ENCODE assay signal across 15 cellular contexts in the genomic region with DNA sequence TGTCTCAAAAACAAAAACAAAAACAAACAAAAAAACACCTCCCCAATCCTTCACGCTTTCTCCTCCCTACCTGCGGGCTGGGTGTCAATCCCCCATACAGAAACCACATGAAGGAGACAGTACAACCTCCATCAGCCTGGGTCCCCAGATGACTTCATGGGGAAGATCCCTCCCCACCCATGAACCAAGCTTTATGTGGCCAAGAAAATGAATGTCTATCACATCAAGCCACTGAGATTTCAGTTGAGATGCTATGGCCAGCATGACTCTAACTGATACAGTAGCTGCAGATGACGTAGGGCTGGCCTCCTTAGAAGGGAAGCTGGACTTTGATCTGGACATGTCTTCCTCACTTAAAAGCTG. TPM values are rescaled to one million over a fixed set of nuclear protein-coding genes. Genes with fewer than 3 reads are reported as not detected.
A peak's percentile ranks its signal among the peaks of the same experiment; 100 is the strongest.
DNase-seq lines count a peak whose midpoint lies in the region; ATAC-seq, FAIRE-seq and TF ChIP-seq lines count a peak whose summit lies in the region.
"Had no signal": no experiment of that assay in that cellular context is flagged by ENCODE, and none has a peak within 500 bp of the region (broad histone marks: within the 10 kb centered on the region; RNA-seq: fewer than 3 reads in every experiment).

No MANE protein-coding gene starts in this region.

- peak; percentile 37 for DNase-seq in activated CD4-positive, alpha-beta T cell treated with anti-CD3 and anti-CD28 coated beads for 36 hours
- DNase-seq in activated CD4-positive, alpha-beta T cell treated with anti-CD3 and anti-CD28 coated beads for 1 hour, result no peak
- DNase-seq in dorsolateral prefrontal cortex (no peak), urothelium cell line (ENCODE audit: low spot score) (no peak), A673 (ENCODE audit: low spot score) (no peak), lower lobe of right lung (no peak)
- no peak for DNase-seq in stimulated activated effector memory CD8-positive, alpha-beta T cell treated with anti-CD3 and anti-CD28 coated beads, Interleukin-12 subunit alpha, Interleukin-12 subunit beta, amount 100 ng/mL, for 72 hours (ENCODE audit: low spot score in 2 of 2)
- DNase-seq: activated CD4-positive, alpha-beta T cell treated with anti-CD3 and anti-CD28 coated beads for 4 hours; HFFc6 had no signal

- H3K27ac Mint-ChIP-seq in activated CD4-positive, alpha-beta T cell treated with anti-CD3 and anti-CD28 coated beads for 36 hours, result no peak overlapping the region
- no peak overlapping the region for H3K27ac Mint-ChIP-seq in stimulated activated effector memory CD8-positive, alpha-beta T cell treated with anti-CD3 and anti-CD28 coated beads, Interleukin-12 subunit alpha, Interleukin-12 subunit beta, amount 100 ng/mL, for 72 hours
- H3K27ac Mint-ChIP-seq: activated naive CD8-positive, alpha-beta T cell; HFFc6 had no signal

- H3K27me3 ChIP-seq in dorsolateral prefrontal cortex (no peaks in the 10 kb centered on the region), A673 (replicated peaks; ENCODE audit: insufficient read depth, low read depth, low read length, poor library complexity) (no peaks in the 10 kb centered on the region), lower lobe of right lung (ENCODE audit: low read depth) (no peaks in the 10 kb centered on the region)
- H3K27me3 ChIP-seq: upper lobe of left lung had no signal

- no peaks in the 10 kb centered on the region for H3K36me3 Mint-ChIP-seq in activated CD4-positive, alpha-beta T cell treated with anti-CD3 and anti-CD28 coated beads for 36 hours (ENCODE audit: low read depth)
- no peaks in the 10 kb centered on the region for H3K36me3 Mint-ChIP-seq in stimulated activated effector memory CD8-positive, alpha-beta T cell treated with anti-CD3 and anti-CD28 coated beads, Interleukin-12 subunit alpha, Interleukin-12 subunit beta, amount 100 ng/mL, for 72 hours
- H3K36me3 Mint-ChIP-seq: activated naive CD8-positive, alpha-beta T cell had no signal

- H3K4me1 ChIP-seq in A673 (ENCODE audit: insufficient read depth, low read length, poor library complexity, severe bottlenecking) (no peaks in the 10 kb centered on the region), lower lobe of right lung (peaks cover 23% of the 10 kb centered on the region)

- peak in 1 of 56 donors; percentile 16 for TF ChIP-seq CTCF in dorsolateral prefrontal cortex (IDR thresholded peaks at IDR 0.05 in 54 of 56, conservative IDR thresholded peaks at IDR 0.05 in 2 of 56; ENCODE audit: low read depth in 1 of 56, partially characterized antibody in 56 of 56)
- no peak for TF ChIP-seq CTCF in A673 (conservative IDR thresholded peaks at IDR 0.05; ENCODE audit: low read depth, low read length)
- TF ChIP-seq CTCF in lower lobe of right lung (IDR thresholded peaks at IDR 0.05), result no peak

- ATAC-seq in activated CD4-positive, alpha-beta T cell treated with anti-CD3 and anti-CD28 coated beads for 36 hours, result peak; percentile 37
- ATAC-seq in HG03442 (IDR thresholded peaks at IDR 0.05; ENCODE audit: unreplicated experiment) (peak; percentile 33), lower lobe of right lung (no peak)
- ATAC-seq in stimulated activated effector memory CD8-positive, alpha-beta T cell treated with anti-CD3 and anti-CD28 coated beads, Interleukin-12 subunit alpha, Interleukin-12 subunit beta, amount 100 ng/mL, for 72 hours, result peak; percentile 72

- intact Hi-C loops in activated CD4-positive, alpha-beta T cell treated with anti-CD3 and anti-CD28 coated beads for 36 hours (cut with DNase I, micrococcal nuclease), result no loop called here
- intact Hi-C loops in dorsolateral prefrontal cortex (cut with DNase I), result loop anchor here (2.0 to 10.0 kb wide), 2 partner anchors 17 to 233 kb away; no protein-coding TSS in a partner anchor
- intact Hi-C loops in A673 (cut with micrococcal nuclease; ENCODE audit: unreplicated experiment), result no loop called here
- intact Hi-C loops in lower lobe of right lung (cut with DNase I), result no loop called here

- H3K27ac ChIP-seq in dorsolateral prefrontal cortex (peak overlapping the region in 58 of 59 donors; percentile 44 to 98 (median 90)), A673 (ENCODE audit: low read depth, low read length, poor library complexity, severe bottlenecking) (no peak overlapping the region), lower lobe of right lung (no peak overlapping the region)

- BruUV-seq in A673 (replicated peaks; lab: Mats Ljungman, UMichigan), result no TSS peak

- H3K4me3 ChIP-seq in dorsolateral prefrontal cortex, result peak overlapping the region in 7 of 59 donors; percentile 21 to 53 (median 33)
- no peak overlapping the region for H3K4me3 ChIP-seq in A673 (ENCODE audit: low read depth, low read length, poor library complexity, severe bottlenecking)
- H3K4me3 ChIP-seq in lower lobe of right lung, result no peak overlapping the region
- H3K4me3 ChIP-seq: upper lobe of left lung had no signal

- H3K36me3 ChIP-seq in A673 (ENCODE audit: insufficient read depth, low read length, poor library complexity, severe bottlenecking) (no peaks in the 10 kb centered on the region), lower lobe of right lung (no peaks in the 10 kb centered on the region)
- H3K36me3 ChIP-seq: upper lobe of left lung had no signal

- POLR2A ChIA-PET in activated CD4-positive, alpha-beta T cell treated with anti-CD3 and anti-CD28 coated beads for 36 hours (lab: Charles Lee), result no interaction called here
- POLR2A ChIA-PET in A673 (lab: Charles Lee; ENCODE audit: low non-redundant PET), result no interaction called here

- H3K4me1 Mint-ChIP-seq in activated CD4-positive, alpha-beta T cell treated with anti-CD3 and anti-CD28 coated beads for 36 hours, result peaks cover 24% of the 10 kb centered on the region
- H3K4me1 Mint-ChIP-seq in stimulated activated effector memory CD8-positive, alpha-beta T cell treated with anti-CD3 and anti-CD28 coated beads, Interleukin-12 subunit alpha, Interleukin-12 subunit beta, amount 100 ng/mL, for 72 hours, result peaks cover 45% of the 10 kb centered on the region

- H3K9me3 ChIP-seq in A673 (ENCODE audit: low read depth, low read length, poor library complexity, severe bottlenecking), result peaks cover 10% of the 10 kb centered on the region
- no peaks in the 10 kb centered on the region for H3K9me3 ChIP-seq in lower lobe of right lung
- H3K9me3 ChIP-seq: upper lobe of left lung had no signal

- no peak for FAIRE-seq in urothelium cell line (lab: Jason Lieb, UNC)

- no peak overlapping the region for H3K4me3 Mint-ChIP-seq in activated CD4-positive, alpha-beta T cell treated with anti-CD3 and anti-CD28 coated beads for 36 hours
- no peak overlapping the region for H3K4me3 Mint-ChIP-seq in stimulated activated effector memory CD8-positive, alpha-beta T cell treated with anti-CD3 and anti-CD28 coated beads, Interleukin-12 subunit alpha, Interleukin-12 subunit beta, amount 100 ng/mL, for 72 hours
- H3K4me3 Mint-ChIP-seq: activated naive CD8-positive, alpha-beta T cell; HFFc6 had no signal

- CTCF ChIA-PET in activated CD4-positive, alpha-beta T cell treated with anti-CD3 and anti-CD28 coated beads for 36 hours (lab: Charles Lee), result interaction anchor here (0.5 to 5.0 kb wide), 11 partner anchors 15 to 330 kb away, joined by 3 to 54 read pairs (median 4); a partner anchor contains a TSS
- CTCF ChIA-PET in A673 (lab: Charles Lee), result interaction anchor here (0.5 kb wide), 1 partner anchor 198 kb away, joined by 7 read pairs; no protein-coding TSS in a partner anchor

- peaks cover 11% of the 10 kb centered on the region for H3K27me3 Mint-ChIP-seq in activated CD4-positive, alpha-beta T cell treated with anti-CD3 and anti-CD28 coated beads for 36 hours

- H3K9me3 Mint-ChIP-seq in activated CD4-positive, alpha-beta T cell treated with anti-CD3 and anti-CD28 coated beads for 36 hours (ENCODE audit: low read depth), result peaks cover 2% of the 10 kb centered on the region
- H3K9me3 Mint-ChIP-seq in stimulated activated effector memory CD8-positive, alpha-beta T cell treated with anti-CD3 and anti-CD28 coated beads, Interleukin-12 subunit alpha, Interleukin-12 subunit beta, amount 100 ng/mL, for 72 hours, result peaks cover 2% of the 10 kb centered on the region
- H3K9me3 Mint-ChIP-seq: HFFc6 had no signal

RNA-seq across cellular contexts. Expression of a gene that starts 21.2 kb away (rescaled TPM):
- not detected for total RNA-seq in activated CD4-positive, alpha-beta T cell treated with anti-CD3 and anti-CD28 coated beads for 36 hours
- total RNA-seq in dorsolateral prefrontal cortex, result under 1 TPM in 42 of 120 experiments, not detected in 78; 0.10 to 0.56 (median 0.18) TPM
- total RNA-seq in A673 (2021), result not detected in 2 replicates
- not detected for total RNA-seq in lower lobe of right lung
- total RNA-seq: A172, dermis blood vessel endothelial cell, HFFc6, mononuclear cell had no signal

RNA-seq across cellular contexts. Expression of a gene that starts 29.6 kb away (rescaled TPM):
- total RNA-seq in activated CD4-positive, alpha-beta T cell treated with anti-CD3 and anti-CD28 coated beads for 36 hours, result 1 to 10 TPM; 2.4 to 2.5 TPM
- 1 to 10 TPM in 57 of 120 experiments, under 1 TPM in 57, not detected in 6; 0.31 to 4.0 (median 1.0) TPM for total RNA-seq in dorsolateral prefrontal cortex
- total RNA-seq in A673 (2021), result 0.33 and 0.58 TPM in 2 replicates
- total RNA-seq in lower lobe of right lung, result 5.2 TPM
- total RNA-seq: A172 had no signal

Comparison
In these comparisons a context has a peak if more than half of its experiments do, and no peak if none do; other contexts are left out.
1. ATAC-seq: peak in activated CD4-positive, alpha-beta T cell treated with anti-CD3 and anti-CD28 coated beads for 36 hours (single experiment), HG03442 (single experiment) and stimulated activated effector memory CD8-positive, alpha-beta T cell treated with anti-CD3 and anti-CD28 coated beads, Interleukin-12 subunit alpha, Interleukin-12 subunit beta, amount 100 ng/mL, for 72 hours (single experiment); none in lower lobe of right lung (0 of 2).
2. H3K27ac ChIP-seq: peak in dorsolateral prefrontal cortex (58 of 59); none in A673 (single experiment) and lower lobe of right lung (single experiment).
3. intact Hi-C loops: an anchor here in dorsolateral prefrontal cortex (2.0 to 10.0 kb wide); none called in activated CD4-positive, alpha-beta T cell treated with anti-CD3 and anti-CD28 coated beads for 36 hours, A673 and lower lobe of right lung.